ENCODE assay signal across 17 cellular contexts in the genomic region with DNA sequence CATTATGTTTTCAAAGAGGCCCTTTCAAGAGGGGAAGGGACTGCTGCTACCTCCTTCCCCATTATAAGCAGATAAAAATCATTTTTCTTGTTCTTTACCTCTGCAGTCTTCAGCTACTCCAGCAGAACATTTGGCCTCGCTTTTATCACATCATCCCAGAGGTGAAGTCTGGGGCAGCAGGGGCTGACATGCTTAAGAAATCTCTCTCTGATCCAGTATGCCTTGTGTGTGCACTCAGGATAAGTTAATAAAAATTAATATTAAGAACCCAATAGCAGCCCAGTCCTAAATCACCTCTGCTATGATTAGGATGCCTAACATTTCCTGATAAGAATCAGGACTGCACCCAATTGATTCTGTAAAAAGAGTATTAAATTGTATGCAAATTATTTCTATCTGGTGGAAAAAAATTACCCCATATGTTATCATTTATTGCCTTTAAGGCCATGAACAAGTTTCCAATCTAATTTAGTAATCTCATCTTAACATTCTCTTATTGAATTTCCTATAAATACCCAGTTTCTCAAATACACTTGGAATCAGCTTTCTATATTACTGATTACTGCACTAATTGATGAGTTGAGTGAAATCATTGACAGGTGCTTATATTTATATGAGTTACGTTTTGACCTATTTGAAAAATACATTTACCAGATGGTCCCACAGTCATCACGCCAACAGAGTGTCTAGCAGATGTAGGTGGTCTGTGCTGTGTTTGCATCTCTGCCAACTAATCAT.
DNase-seq lines count a peak whose midpoint lies in the region; ATAC-seq and TF ChIP-seq lines count a peak whose summit lies in the region.
"Had no signal": no experiment of that assay in that cellular context is flagged by ENCODE, and none has a peak within 500 bp of the region (broad histone marks: within the 10 kb centered on the region; RNA-seq: fewer than 3 reads in every experiment).

No MANE protein-coding gene starts in this region.

- H3K36me3 ChIP-seq in OCI-LY3 (replicated peaks; ENCODE audit: low read depth, low read length), result no peaks in the 10 kb centered on the region
- H3K36me3 ChIP-seq: BLaER1 had no signal

- DNase-seq in DMS 273 treated with DMSO at 0.1 percent for 48 hours (lab: John Stamatoyannopoulos, UW), result peak; percentile 10
- DNase-seq in NCI-H2171 (lab: John Stamatoyannopoulos, UW), result peak; percentile 3
- DNase-seq in mesothelial cell of epicardium (ENCODE audit: low spot score in 2 of 2, unreplicated experiment in 2 of 2), result no peak
- no peak for DNase-seq in activated T-cell treated with anti-CD3 and anti-CD28 coated beads, Interleukin-2, amount 50 U/mL, for 72 hours
- DNase-seq in NAMALWA (ENCODE audit: low spot score), result no peak
- no peak for DNase-seq in activated naive CD4-positive, alpha-beta T cell treated with Interleukin-2 at 50 U/mL for 16 hours
- DNase-seq in DMS79 treated with DMSO at 0.1 percent for 48 hours (lab: John Stamatoyannopoulos, UW), result no peak
- DNase-seq: Caco-2; CD8-positive, alpha-beta memory T cell; DMS79; EL; HCEC 1CT; HFFc6 had no signal

- no peaks in the 10 kb centered on the region for H3K79me2 ChIP-seq in OCI-LY3 (ENCODE audit: low read length)

- H2AFZ ChIP-seq in OCI-LY3 (ENCODE audit: low read depth, low read length), result peak overlapping the region; percentile 41; the same call in 1 of the 2 replicates

- H3K4me2 ChIP-seq in OCI-LY3 (ENCODE audit: low read length), result no peak overlapping the region
- H3K4me2 ChIP-seq: A549, BLaER1 had no signal

- no peak overlapping the region for H3K9ac ChIP-seq in OCI-LY3 (ENCODE audit: low read length)
- H3K9ac ChIP-seq: BLaER1 had no signal

- H3K9me3 ChIP-seq in OCI-LY3 (ENCODE audit: insufficient read depth, low read length), result no peaks in the 10 kb centered on the region
- H3K9me3 ChIP-seq: A549, BLaER1, Caco-2 had no signal

- H3K9me3 Mint-ChIP-seq in mesothelial cell of epicardium, result no peaks in the 10 kb centered on the region
- no peaks in the 10 kb centered on the region for H3K9me3 Mint-ChIP-seq in activated T-cell treated with anti-CD3 and anti-CD28 coated beads, Interleukin-2, amount 50 U/mL, for 72 hours
- H3K9me3 Mint-ChIP-seq: CD8-positive, alpha-beta memory T cell; HFFc6 had no signal

- H3K4me3 ChIP-seq in OCI-LY3 (ENCODE audit: low read length), result no peak overlapping the region
- H3K4me3 ChIP-seq: A549, BLaER1 had no signal

- H3K27me3 Mint-ChIP-seq in mesothelial cell of epicardium (ENCODE audit: low read depth), result no peaks in the 10 kb centered on the region
- H3K27me3 Mint-ChIP-seq in activated T-cell treated with anti-CD3 and anti-CD28 coated beads, Interleukin-2, amount 50 U/mL, for 72 hours (ENCODE audit: low read depth), result no peaks in the 10 kb centered on the region
- H3K27me3 Mint-ChIP-seq: CD8-positive, alpha-beta memory T cell had no signal

- TF ChIP-seq CTCF in OCI-LY3 (IDR thresholded peaks at IDR 0.05; ENCODE audit: low read depth, low read length) (no peak), mesothelial cell of epicardium (IDR thresholded peaks at IDR 0.05; ENCODE audit: unreplicated experiment) (no peak)

- H3K27me3 ChIP-seq in OCI-LY3 (ENCODE audit: low read depth, low read length), result no peaks in the 10 kb centered on the region
- H3K27me3 ChIP-seq: BLaER1 had no signal

- H3K4me1 Mint-ChIP-seq in mesothelial cell of epicardium, result peaks cover 85% of the 10 kb centered on the region
- no peaks in the 10 kb centered on the region for H3K4me1 Mint-ChIP-seq in activated T-cell treated with anti-CD3 and anti-CD28 coated beads, Interleukin-2, amount 50 U/mL, for 72 hours (ENCODE audit: low read depth)
- H3K4me1 Mint-ChIP-seq: CD8-positive, alpha-beta memory T cell had no signal

- no peaks in the 10 kb centered on the region for H4K20me1 ChIP-seq in OCI-LY3 (ENCODE audit: insufficient read depth, low read length)
- H4K20me1 ChIP-seq: BLaER1 had no signal

- H3K27ac Mint-ChIP-seq in mesothelial cell of epicardium, result peak overlapping the region; percentile 90
- H3K27ac Mint-ChIP-seq in activated T-cell treated with anti-CD3 and anti-CD28 coated beads, Interleukin-2, amount 50 U/mL, for 72 hours, result no peak overlapping the region
- H3K27ac Mint-ChIP-seq: CD8-positive, alpha-beta memory T cell; HFFc6 had no signal

- H3K4me3 Mint-ChIP-seq in mesothelial cell of epicardium, result no peak overlapping the region
- no peak overlapping the region for H3K4me3 Mint-ChIP-seq in activated T-cell treated with anti-CD3 and anti-CD28 coated beads, Interleukin-2, amount 50 U/mL, for 72 hours
- H3K4me3 Mint-ChIP-seq: HFFc6 had no signal

- peaks cover 16% of the 10 kb centered on the region for H3K4me1 ChIP-seq in OCI-LY3 (ENCODE audit: low read length)
- H3K4me1 ChIP-seq: A549, BLaER1, Caco-2 had no signal

- no peaks in the 10 kb centered on the region for H3K36me3 Mint-ChIP-seq in mesothelial cell of epicardium
- H3K36me3 Mint-ChIP-seq in activated T-cell treated with anti-CD3 and anti-CD28 coated beads, Interleukin-2, amount 50 U/mL, for 72 hours (ENCODE audit: insufficient read depth in 2 of 2), result no peaks in the 10 kb centered on the region
- H3K36me3 Mint-ChIP-seq: CD8-positive, alpha-beta memory T cell had no signal

- H3K27ac ChIP-seq in OCI-LY3 (ENCODE audit: low read length), result no peak overlapping the region
- H3K27ac ChIP-seq: A549, BLaER1 had no signal

- ATAC-seq in activated T-cell treated with anti-CD3 and anti-CD28 coated beads, Interleukin-2, amount 50 U/mL, for 72 hours (replicated peaks in 1 of 2), result no peak
- ATAC-seq: A549, HepG2 had no signal

Comparison
In these comparisons a context has a peak if more than half of its experiments do, and no peak if none do; other contexts are left out.
1. DNase-seq: peak in DMS 273 treated with DMSO at 0.1 percent for 48 hours (single experiment) and NCI-H2171 (single experiment); none in mesothelial cell of epicardium (0 of 2), activated T-cell treated with anti-CD3 and anti-CD28 coated beads, Interleukin-2, amount 50 U/mL, for 72 hours (0 of 2), NAMALWA (single experiment), activated naive CD4-positive, alpha-beta T cell treated with Interleukin-2 at 50 U/mL for 16 hours (single experiment) and DMS79 treated with DMSO at 0.1 percent for 48 hours (single experiment).